Comparison of ENCODE assay signal across 1 cellular context in genomic region chr6:97842536-97842935, GRCh38.
TF ChIP-seq lines count a peak whose summit lies in the region.

No MANE protein-coding gene starts in this region.

TF ChIP-seq in H1, 55 proteins besides CTCF, POLR2A, EP300 and RAD21:
- TF ChIP-seq ATF2 (IDR thresholded peaks at IDR 0.05; ENCODE audit: low read length) (no peak), CHD1 (IDR thresholded peaks at IDR 0.05; ENCODE audit: low read depth, low read length) (no peak), HDAC6 (IDR thresholded peaks at IDR 0.05; ENCODE audit: low read depth, low read length) (no peak), KDM5A (IDR thresholded peaks at IDR 0.05; ENCODE audit: low read length) (no peak), ASH2L (IDR thresholded peaks at IDR 0.05; ENCODE audit: low read length) (no peak), BCL11A (IDR thresholded peaks at IDR 0.05; ENCODE audit: low read depth in 2 of 2, low read length in 2 of 2) (no peak), CBX5 (IDR thresholded peaks at IDR 0.05; ENCODE audit: low read depth, low read length) (no peak), MAX (IDR thresholded peaks at IDR 0.05) (no peak), EZH2 (IDR thresholded peaks at IDR 0.05; ENCODE audit: low read depth, low read length, severe bottlenecking) (no peak)
